Comparison of ENCODE assay signal across 2 cellular contexts in genomic region chr19:18135712-18136584, GRCh38.
A peak's percentile ranks its signal among the peaks of the same experiment; 100 is the strongest.
TF ChIP-seq lines count a peak whose summit lies in the region.

No MANE protein-coding gene starts in this region.

TF ChIP-seq in HepG2, 621 proteins besides CTCF, POLR2A, EP300 and RAD21 (continues in another document):
- TF ChIP-seq ZNF720 (CRISPR knock-in tag; IDR thresholded peaks at IDR 0.05) (no peak), ADNP (CRISPR knock-in tag; IDR thresholded peaks at IDR 0.05) (0 out of 2 replicates have a peak, but pooled peaks have one; percentile 49), TOE1 (CRISPR knock-in tag; IDR thresholded peaks at IDR 0.05) (no peak), ZNF784 (CRISPR knock-in tag; IDR thresholded peaks at IDR 0.05; ENCODE audit: borderline replicate concordance) (0 out of 2 replicates have a peak, but pooled peaks have one; percentile 64), ATF3 (CRISPR knock-in tag; IDR thresholded peaks at IDR 0.05) (no peak), MTERF4 (CRISPR knock-in tag; IDR thresholded peaks at IDR 0.05) (no peak), SKI (IDR thresholded peaks at IDR 0.05; ENCODE audit: partially characterized antibody) (peak; percentile 77), KAT7 (CRISPR knock-in tag; IDR thresholded peaks at IDR 0.05; ENCODE audit: borderline replicate concordance) (no peak), KLF12 (CRISPR knock-in tag; IDR thresholded peaks at IDR 0.05; ENCODE audit: borderline replicate concordance) (0 out of 2 replicates have a peak, but pooled peaks have one; percentile 68), NKX3-1 (CRISPR knock-in tag; IDR thresholded peaks at IDR 0.05) (0 out of 2 replicates have a peak, but pooled peaks have one; percentile 47), CSRNP1 (CRISPR knock-in tag; IDR thresholded peaks at IDR 0.05) (no peak), ZBTB10 (CRISPR knock-in tag; IDR thresholded peaks at IDR 0.05; ENCODE audit: borderline replicate concordance) (no peak), DNMT3B (CRISPR knock-in tag; conservative IDR thresholded peaks at IDR 0.05) (no peak; the same call in 1 of the 2 replicates)

TF ChIP-seq in HEK293T, 16 proteins besides CTCF, POLR2A, EP300 and RAD21:
- TF ChIP-seq ARNT (IDR thresholded peaks at IDR 0.05) = no peak
- no peak for TF ChIP-seq L3MBTL2 (conservative IDR thresholded peaks at IDR 0.05)
- no peak for TF ChIP-seq SUZ12 (IDR thresholded peaks at IDR 0.05)
